In the genomic region with DNA sequence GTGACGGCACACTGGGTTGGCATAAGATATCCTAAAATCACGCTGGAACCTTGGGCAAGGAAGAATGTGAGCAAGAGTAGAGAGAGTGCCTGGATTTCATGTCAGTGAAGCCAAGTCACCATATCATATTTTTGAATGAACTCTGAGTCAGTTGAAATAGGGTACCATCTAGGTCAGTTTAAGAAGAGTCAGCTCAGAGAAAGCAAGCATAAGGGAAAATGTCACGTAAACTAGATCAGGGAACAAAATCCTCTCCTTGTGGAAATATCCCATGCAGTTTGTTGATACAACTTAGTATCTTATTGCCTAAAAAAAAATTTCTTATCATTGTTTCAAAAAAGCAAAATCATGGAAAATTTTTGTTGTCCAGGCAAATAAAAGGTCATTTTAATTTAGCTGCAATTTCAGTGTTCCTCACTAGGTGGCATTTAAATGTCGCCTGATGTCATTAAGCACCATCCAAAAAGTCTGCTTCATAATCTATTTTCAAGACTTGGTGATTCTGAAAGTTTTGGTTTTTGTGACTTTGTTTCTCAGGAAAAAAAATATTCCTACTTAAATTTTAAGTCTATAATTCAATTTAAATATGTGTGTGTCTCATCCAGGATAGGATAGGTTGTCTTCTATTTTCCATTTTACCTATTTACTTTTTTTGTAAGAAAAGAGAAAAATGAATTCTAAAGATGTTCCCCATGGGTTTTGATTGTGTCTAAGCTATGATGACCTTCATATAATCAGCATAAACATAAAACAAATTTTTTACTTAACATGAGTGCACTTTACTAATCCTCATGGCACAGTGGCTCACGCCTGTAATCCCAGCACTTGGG, we compare ENCODE assay signal across 8 cellular contexts. TPM values are rescaled to one million over a fixed set of nuclear protein-coding genes. Genes with fewer than 3 reads are reported as not detected.
DNase-seq lines count a peak whose midpoint lies in the region; ATAC-seq, FAIRE-seq and TF ChIP-seq lines count a peak whose summit lies in the region.

No MANE protein-coding gene starts in this region.

- peaks cover 13% of the 10 kb centered on the region for H3K27me3 Mint-ChIP-seq in CD4-positive, CD25-positive, alpha-beta regulatory T cell

- TF ChIP-seq CTCF in GM20000 (IDR thresholded peaks at IDR 0.05; ENCODE audit: extremely low read depth, missing control alignments), result peak; percentile 48
- TF ChIP-seq CTCF in astrocyte of the spinal cord (IDR thresholded peaks at IDR 0.05; ENCODE audit: low read depth, low read length), result peak; percentile 58
- TF ChIP-seq CTCF in kidney (IDR thresholded peaks at IDR 0.05; ENCODE audit: borderline replicate concordance, extremely low read depth, insufficient read depth), result peak; percentile 65
- TF ChIP-seq CTCF in vagina (IDR thresholded peaks at IDR 0.05), result peak in 2 of 3 experiments; percentile 67 to 78

- peak; percentile 97 for FAIRE-seq in kidney (lab: Jason Lieb, UNC)

- peak in 2 of 3 donors; percentile 49 to 54 for DNase-seq in CD4-positive, CD25-positive, alpha-beta regulatory T cell
- DNase-seq in GM20000 (ENCODE audit: low spot score), result no peak
- peak; percentile 40 to 62 for DNase-seq in NCI-H446 (lab: John Stamatoyannopoulos, UW)
- DNase-seq in astrocyte of the spinal cord (ENCODE audit: low read depth, low spot score), result peak; percentile 62
- no peak for DNase-seq in kidney
- DNase-seq in vagina (ENCODE audit: extremely low spot score in 2 of 2), result no peak
- no peak for DNase-seq in HuH-7.5 (ENCODE audit: low spot score)

- H3K27ac Mint-ChIP-seq in CD4-positive, CD25-positive, alpha-beta regulatory T cell, result peak overlapping the region in 1 of 3 donors; percentile 28

- H3K9me3 ChIP-seq in CD4-positive, CD25-positive, alpha-beta regulatory T cell (ENCODE audit: control insufficient read depth in 2 of 2, low read length in 2 of 2), result no peaks in the 10 kb centered on the region
- H3K9me3 ChIP-seq in kidney (ENCODE audit: control insufficient read depth in 1 of 2, low read length in 2 of 2), result no peaks in the 10 kb centered on the region
- no peaks in the 10 kb centered on the region for H3K9me3 ChIP-seq in vagina

- no peak overlapping the region for H3K4me3 ChIP-seq in CD4-positive, CD25-positive, alpha-beta regulatory T cell (ENCODE audit: low read depth, low read length)
- H3K4me3 ChIP-seq in astrocyte of the spinal cord (ENCODE audit: low read depth, low read length), result no peak overlapping the region
- no peak overlapping the region for H3K4me3 ChIP-seq in kidney (ENCODE audit: low read length in 2 of 2)
- H3K4me3 ChIP-seq in vagina, result no peak overlapping the region

- no peak overlapping the region for H3K4me3 Mint-ChIP-seq in CD4-positive, CD25-positive, alpha-beta regulatory T cell

- intact Hi-C loops in kidney (cut with DNase I), result no loop called here
- intact Hi-C loops in vagina (cut with DNase I), result no loop called here

- no peaks in the 10 kb centered on the region for H3K4me1 ChIP-seq in CD4-positive, CD25-positive, alpha-beta regulatory T cell (ENCODE audit: control insufficient read depth, insufficient read depth, low read length, poor library complexity, severe bottlenecking)
- H3K4me1 ChIP-seq in kidney (ENCODE audit: control insufficient read depth in 1 of 2, insufficient read depth in 1 of 2, low read depth in 1 of 2, low read length in 2 of 2) (no peaks in the 10 kb centered on the region), vagina (no peaks in the 10 kb centered on the region)

- no peak overlapping the region for H3K9ac ChIP-seq in kidney (ENCODE audit: low read length in 2 of 2)

- H3K9me3 Mint-ChIP-seq in CD4-positive, CD25-positive, alpha-beta regulatory T cell, result peaks cover 0 to 5% (median 2%) of the 10 kb centered on the region in 7 donors

- no peak for TF ChIP-seq POLR2A in vagina (IDR thresholded peaks at IDR 0.05)

- peak; percentile 33 to 42 for ATAC-seq in CD4-positive, CD25-positive, alpha-beta regulatory T cell (ENCODE audit: low read depth in 2 of 2)
- ATAC-seq in HG03095 (IDR thresholded peaks at IDR 0.05; ENCODE audit: unreplicated experiment), result no peak

- no peak overlapping the region for H3K27ac ChIP-seq in CD4-positive, CD25-positive, alpha-beta regulatory T cell (ENCODE audit: insufficient read depth, low read length, poor library complexity, severe bottlenecking)
- H3K27ac ChIP-seq in kidney (ENCODE audit: low read depth in 2 of 2, low read length in 2 of 2) (no peak overlapping the region), vagina (no peak overlapping the region)

- H3K27me3 ChIP-seq in CD4-positive, CD25-positive, alpha-beta regulatory T cell (ENCODE audit: control insufficient read depth, insufficient read depth, low read length), result no peaks in the 10 kb centered on the region
- H3K27me3 ChIP-seq in vagina, result no peaks in the 10 kb centered on the region

- in situ Hi-C loops in astrocyte of the spinal cord (cut with HindIII; ENCODE audit: low sequenced_read_pairs), result no loop called here

- H3K36me3 Mint-ChIP-seq in CD4-positive, CD25-positive, alpha-beta regulatory T cell, result peaks cover 3% of the 10 kb centered on the region

- peaks cover 0 to 5% (median 2%) of the 10 kb centered on the region in 4 donors for H3K4me1 Mint-ChIP-seq in CD4-positive, CD25-positive, alpha-beta regulatory T cell

- H3K36me3 ChIP-seq in CD4-positive, CD25-positive, alpha-beta regulatory T cell (ENCODE audit: control insufficient read depth, insufficient read depth, low read length), result no peaks in the 10 kb centered on the region
- no peaks in the 10 kb centered on the region for H3K36me3 ChIP-seq in kidney (ENCODE audit: control insufficient read depth in 1 of 2, insufficient read depth in 2 of 2, low read length in 2 of 2)
- H3K36me3 ChIP-seq in vagina, result no peaks in the 10 kb centered on the region

RNA-seq across cellular contexts. Expression of a gene that starts 19.6 kb away (rescaled TPM):
- 4.1 TPM for total RNA-seq in CD4-positive, CD25-positive, alpha-beta regulatory T cell
- 1 to 10 TPM; 1.6 to 8.7 (median 3.3) TPM for polyA plus RNA-seq in CD4-positive, CD25-positive, alpha-beta regulatory T cell
- total RNA-seq in kidney, result 4.5 TPM
- 4.3 TPM for polyA plus RNA-seq in kidney (ENCODE audit: insufficient read depth, low read depth, low replicate concordance)
- total RNA-seq in vagina, result 0.25 TPM

RNA-seq across cellular contexts. Expression of a gene that starts 20.1 kb away (rescaled TPM):
- total RNA-seq in CD4-positive, CD25-positive, alpha-beta regulatory T cell, result 9.0 TPM
- polyA plus RNA-seq in CD4-positive, CD25-positive, alpha-beta regulatory T cell, result 10 to 100 TPM in 1 of 4 donors, 1 to 10 TPM in 3; 4.8 to 11.4 (median 6.8) TPM
- total RNA-seq in kidney (12.3 TPM), vagina (17.2 TPM)
- polyA plus RNA-seq in kidney (ENCODE audit: insufficient read depth, low read depth, low replicate concordance), result 4.2 TPM

RNA-seq across cellular contexts. Expression of a gene that starts 31.4 kb away (rescaled TPM):
- 7.4 TPM for total RNA-seq in CD4-positive, CD25-positive, alpha-beta regulatory T cell
- polyA plus RNA-seq in CD4-positive, CD25-positive, alpha-beta regulatory T cell, result 1 to 10 TPM; 1.7 to 6.7 (median 3.5) TPM
- total RNA-seq in kidney, result 4.5 TPM
- 2.8 TPM for polyA plus RNA-seq in kidney (ENCODE audit: insufficient read depth, low read depth, low replicate concordance)
- 5.6 TPM for total RNA-seq in vagina

Comparison
In these comparisons a context has a peak if more than half of its experiments do, and no peak if none do; other contexts are left out.
1. DNase-seq: peak in CD4-positive, CD25-positive, alpha-beta regulatory T cell (2 of 3), NCI-H446 (2 of 2) and astrocyte of the spinal cord (single experiment); none in GM20000 (single experiment), kidney (single experiment), vagina (0 of 2) and HuH-7.5 (single experiment).
2. Peak in every context shown above with its lines, with median percentiles within 50 percentile points of each other: CTCF ChIP-seq.